In genomic region chr12:120229583-120230325, GRCh38 we compare ENCODE assay signal across 9 cellular contexts. TPM values are rescaled to one million over a fixed set of nuclear protein-coding genes. Genes with fewer than 3 reads are reported as not detected.
A peak's percentile ranks its signal among the peaks of the same experiment; 100 is the strongest.
DNase-seq lines count a peak whose midpoint lies in the region; ATAC-seq and TF ChIP-seq lines count a peak whose summit lies in the region.
"Had no signal": no experiment of that assay in that cellular context is flagged by ENCODE, and none has a peak within 500 bp of the region (broad histone marks: within the 10 kb centered on the region; RNA-seq: fewer than 3 reads in every experiment).

No MANE protein-coding gene starts in this region.

- no peaks in the 10 kb centered on the region for H3K27me3 Mint-ChIP-seq in activated naive CD8-positive, alpha-beta T cell treated with anti-CD3 and anti-CD28 coated beads, Interleukin-2, amount 50 U/mL, for 24 hours

- H3K4me1 Mint-ChIP-seq in activated naive CD8-positive, alpha-beta T cell treated with anti-CD3 and anti-CD28 coated beads, Interleukin-2, amount 50 U/mL, for 24 hours: peaks cover 90% of the 10 kb centered on the region

- no peaks in the 10 kb centered on the region for H3K27me3 ChIP-seq in suprapubic skin

- no peak for TF ChIP-seq EP300 in suprapubic skin (IDR thresholded peaks at IDR 0.05)

- WGBS in suprapubic skin: 46% methylated on average over 10 of the region's 11 CpGs

- no peaks in the 10 kb centered on the region for H3K9me3 ChIP-seq in suprapubic skin

- no peak for ATAC-seq in activated naive CD8-positive, alpha-beta T cell treated with anti-CD3 and anti-CD28 coated beads, Interleukin-2, amount 50 U/mL, for 24 hours
- ATAC-seq in HG03469 (IDR thresholded peaks at IDR 0.05; ENCODE audit: unreplicated experiment) (no peak), GM19467 (IDR thresholded peaks at IDR 0.05; ENCODE audit: unreplicated experiment) (no peak)

- H3K27ac ChIP-seq in suprapubic skin: peak overlapping the region; percentile 86

- no peaks in the 10 kb centered on the region for H3K9me3 Mint-ChIP-seq in activated naive CD8-positive, alpha-beta T cell treated with anti-CD3 and anti-CD28 coated beads, Interleukin-2, amount 50 U/mL, for 24 hours

- peaks cover 7% of the 10 kb centered on the region for H3K36me3 ChIP-seq in suprapubic skin

- peak overlapping the region; percentile 35 for H3K4me3 ChIP-seq in suprapubic skin

- H3K4me3 Mint-ChIP-seq in activated naive CD8-positive, alpha-beta T cell treated with anti-CD3 and anti-CD28 coated beads, Interleukin-2, amount 50 U/mL, for 24 hours: no peak overlapping the region
- H3K4me3 Mint-ChIP-seq: B cell had no signal

- peaks cover 100% of the 10 kb centered on the region for H3K4me1 ChIP-seq in suprapubic skin

- peak overlapping the region; percentile 94 for H3K27ac Mint-ChIP-seq in activated naive CD8-positive, alpha-beta T cell treated with anti-CD3 and anti-CD28 coated beads, Interleukin-2, amount 50 U/mL, for 24 hours
- H3K27ac Mint-ChIP-seq: B cell had no signal

- H3K36me3 Mint-ChIP-seq in activated naive CD8-positive, alpha-beta T cell treated with anti-CD3 and anti-CD28 coated beads, Interleukin-2, amount 50 U/mL, for 24 hours (ENCODE audit: low read depth): peaks cover 2% of the 10 kb centered on the region

- peak; percentile 20 for DNase-seq in NCI-H2196 (lab: John Stamatoyannopoulos, UW; ENCODE audit: unreplicated experiment)
- no peak for DNase-seq in NCI-H2196 treated with DMSO at 0.1 percent for 48 hours (lab: John Stamatoyannopoulos, UW; ENCODE audit: unreplicated experiment)
- no peak for DNase-seq in activated naive CD8-positive, alpha-beta T cell treated with anti-CD3 and anti-CD28 coated beads, Interleukin-2, amount 50 U/mL, for 24 hours
- DNase-seq in iris pigment epithelial cell (ENCODE audit: low read depth): peak; percentile 55
- DNase-seq in suprapubic skin (ENCODE audit: low spot score in 2 of 2): peak in 1 of 2 donors; percentile 81
- DNase-seq in RKO (ENCODE audit: low spot score): no peak

- no peak for TF ChIP-seq CTCF in suprapubic skin (IDR thresholded peaks at IDR 0.05)

- no peak for TF ChIP-seq POLR2A in suprapubic skin (IDR thresholded peaks at IDR 0.05)

RNA-seq across cellular contexts. Expression of gene RPLP0, which starts 28.8 kb away (rescaled TPM):
- 1,000 to 10,000 TPM; 1,993 to 4,861 (median 3,987) TPM for total RNA-seq in suprapubic skin

RNA-seq across cellular contexts. Expression of gene GCN1, which starts 35.2 kb away (rescaled TPM):
- total RNA-seq in suprapubic skin: 100 to 1,000 TPM in 2 of 4 donors, 10 to 100 TPM in 2; 62.0 to 310 (median 101) TPM

RNA-seq across cellular contexts. Expression of gene PXN, which starts 35.8 kb away (rescaled TPM):
- 10 to 100 TPM; 37.2 to 63.7 (median 51.6) TPM for total RNA-seq in suprapubic skin

Comparison
In these comparisons a context has a peak if more than half of its experiments do, and no peak if none do; other contexts are left out.
1. DNase-seq: peak in NCI-H2196 (single experiment) and iris pigment epithelial cell (single experiment); none in NCI-H2196 treated with DMSO at 0.1 percent for 48 hours (single experiment), activated naive CD8-positive, alpha-beta T cell treated with anti-CD3 and anti-CD28 coated beads, Interleukin-2, amount 50 U/mL, for 24 hours (single experiment) and RKO (single experiment).